In the genomic region with DNA sequence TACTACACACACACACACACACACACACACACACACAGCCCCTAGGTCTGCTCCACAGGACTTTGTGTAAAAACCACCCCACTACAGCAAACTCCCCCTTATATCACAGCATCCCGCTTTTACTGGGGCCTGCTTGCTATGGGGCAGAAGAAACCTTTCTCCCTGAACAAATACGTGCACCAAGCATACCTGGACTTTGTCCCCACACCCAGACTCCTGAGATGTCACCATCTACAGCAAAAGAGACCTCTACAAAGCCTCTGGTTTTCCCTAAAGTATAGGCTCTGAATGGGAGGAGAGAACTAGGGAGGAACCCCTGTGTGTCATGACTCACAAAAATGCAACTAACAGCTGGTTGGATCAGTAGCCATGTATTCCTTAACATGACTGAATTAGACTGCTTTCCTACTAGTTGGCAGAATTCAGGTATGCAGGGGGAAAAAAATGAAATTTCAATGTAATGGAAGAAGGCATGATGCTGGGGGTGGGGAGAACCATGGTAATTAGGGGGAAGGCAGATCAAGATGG, we compare ENCODE assay signal across 2 cellular contexts.
TF ChIP-seq lines count a peak whose summit lies in the region.

No MANE protein-coding gene starts in this region.

TF ChIP-seq in GM12878, 131 proteins besides CTCF, POLR2A, EP300 and RAD21:
- 0 out of 2 replicates have a peak, but pooled peaks have one; percentile 19 for TF ChIP-seq YY1 (IDR thresholded peaks at IDR 0.05; ENCODE audit: low read depth, low read length)
- TF ChIP-seq, protein P1, sequence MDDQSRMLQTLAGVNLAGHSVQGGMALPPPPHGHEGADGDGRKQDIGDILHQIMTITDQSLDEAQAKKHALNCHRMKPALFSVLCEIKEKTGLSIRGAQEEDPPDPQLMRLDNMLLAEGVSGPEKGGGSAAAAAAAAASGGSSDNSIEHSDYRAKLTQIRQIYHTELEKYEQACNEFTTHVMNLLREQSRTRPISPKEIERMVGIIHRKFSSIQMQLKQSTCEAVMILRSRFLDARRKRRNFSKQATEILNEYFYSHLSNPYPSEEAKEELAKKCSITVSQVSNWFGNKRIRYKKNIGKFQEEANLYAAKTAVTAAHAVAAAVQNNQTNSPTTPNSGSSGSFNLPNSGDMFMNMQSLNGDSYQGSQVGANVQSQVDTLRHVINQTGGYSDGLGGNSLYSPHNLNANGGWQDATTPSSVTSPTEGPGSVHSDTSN (IDR thresholded peaks at IDR 0.05; ENCODE audit: insufficient replicate concordance, low read depth, low read length) = no peak
TF ChIP-seq in GM12878: peak in this region for 1.

TF ChIP-seq in HepG2, 621 proteins besides CTCF, POLR2A, EP300 and RAD21:
- TF ChIP-seq ZNF101 (CRISPR knock-in tag; IDR thresholded peaks at IDR 0.05; ENCODE audit: borderline replicate concordance, low read depth) (no peak), HNF4A (CRISPR knock-in tag; IDR thresholded peaks at IDR 0.05) (peak; percentile 41)
TF ChIP-seq in HepG2: peak in this region for 1.
